8 cellular contexts compared by ENCODE assay signal in genomic region chr18:9476949-9477348, GRCh38. TPM values are rescaled to one million over a fixed set of nuclear protein-coding genes. Genes with fewer than 3 reads are reported as not detected.
DNase-seq lines count a peak whose midpoint lies in the region; ATAC-seq, FAIRE-seq and TF ChIP-seq lines count a peak whose summit lies in the region.
"Not testable (repeated sequence)": the region's sequence is repeated elsewhere in the genome, so short reads cannot be mapped to it uniquely, and the experiment has no call there.

No MANE protein-coding gene starts in this region.

- ATAC-seq in CD4-positive, CD25-positive, alpha-beta regulatory T cell (ENCODE audit: low read depth in 2 of 2); effector memory CD8-positive, alpha-beta T cell (replicated peaks): not testable (repeated sequence)

- not testable (repeated sequence) for H3K9ac ChIP-seq in HUES6 (ENCODE audit: low read length)
- H3K9ac ChIP-seq in SK-N-SH (peak overlapping the region; percentile 82; the same call in 1 of the 2 replicates), keratinocyte (ENCODE audit: control insufficient read depth, extremely low read depth, insufficient read depth, low read length) (peak overlapping the region; percentile 97)

- peak overlapping the region in 2 of 3 donors; percentile 84 to 90 for H3K27ac Mint-ChIP-seq in CD4-positive, CD25-positive, alpha-beta regulatory T cell
- H3K27ac Mint-ChIP-seq in activated T-helper 2 cell treated with anti-CD3 and anti-CD28 coated beads, Interferon-gamma antibody, Interleukin-2, Interleukin-4, amounts not matched to agents 10 μg/mL and 5 μg/mL and 100 μg/mL, durations not matched to agents 14 hours and 24 hours and 36 hours, result not testable (repeated sequence)
- peak overlapping the region; percentile 95 to 96 for H3K27ac Mint-ChIP-seq in effector memory CD8-positive, alpha-beta T cell

- dilution Hi-C loops in keratinocyte (cut with MboI; ENCODE audit: extremely low pct_ligation_motif_present, low sequenced_read_pairs), result not testable (repeated sequence)

- peak overlapping the region; percentile 66 to 97 (median 90) for H3K4me3 Mint-ChIP-seq in CD4-positive, CD25-positive, alpha-beta regulatory T cell
- peak overlapping the region; percentile 89 for H3K4me3 Mint-ChIP-seq in activated T-helper 2 cell treated with anti-CD3 and anti-CD28 coated beads, Interferon-gamma antibody, Interleukin-2, Interleukin-4, amounts not matched to agents 10 μg/mL and 5 μg/mL and 100 μg/mL, durations not matched to agents 14 hours and 24 hours and 36 hours (ENCODE audit: low read depth)
- H3K4me3 Mint-ChIP-seq in effector memory CD8-positive, alpha-beta T cell, result peak overlapping the region; percentile 82 to 96

- H3K4me2 ChIP-seq in SK-N-SH (peak overlapping the region; percentile 94), keratinocyte (ENCODE audit: control insufficient read depth, extremely low read depth, insufficient read depth, low read depth, low read length) (peak overlapping the region; percentile 96), osteoblast (ENCODE audit: insufficient read depth, low read length) (peak overlapping the region; percentile 85)

- not testable (repeated sequence) for H3F3A ChIP-seq in SK-N-SH (replicated peaks; ENCODE audit: insufficient read depth)

- H3K27ac ChIP-seq in CD4-positive, CD25-positive, alpha-beta regulatory T cell (ENCODE audit: insufficient read depth, low read length, poor library complexity, severe bottlenecking); HUES6 (ENCODE audit: low read depth, low read length); osteoblast (ENCODE audit: low read depth, low read length): not testable (repeated sequence)
- H3K27ac ChIP-seq in SK-N-SH (ENCODE audit: low read depth in 2 of 2, low read length in 1 of 2) (peak overlapping the region in 1 of 2 experiments; percentile 70; a peak in 1 of 4 replicates), keratinocyte (ENCODE audit: control insufficient read depth, insufficient read depth, low read length) (peak overlapping the region; percentile 89), tibial nerve (peak overlapping the region in 3 of 4 donors; percentile 93 to 98 (median 96))

- not testable (repeated sequence) for TF ChIP-seq EP300 in SK-N-SH (IDR thresholded peaks at IDR 0.05; ENCODE audit: borderline replicate concordance in 1 of 2, low read depth in 1 of 2, low read length in 1 of 2); tibial nerve (IDR thresholded peaks at IDR 0.05)

- peak overlapping the region; percentile 86 for H3K4me3 ChIP-seq in CD4-positive, CD25-positive, alpha-beta regulatory T cell (ENCODE audit: low read depth, low read length)
- H3K4me3 ChIP-seq in HUES6 (ENCODE audit: low read depth, low read length) (peak overlapping the region; percentile 92), SK-N-SH (ENCODE audit: low read depth in 2 of 2, low read length in 1 of 2) (peak overlapping the region; percentile 87 to 92; a peak in 3 of 4 replicates), keratinocyte (ENCODE audit: control insufficient read depth in 2 of 3, extremely low read depth in 1 of 3, insufficient read depth in 2 of 3, low read depth in 1 of 3, low read length in 3 of 3) (peak overlapping the region; percentile 70 to 93 (median 86)), osteoblast (ENCODE audit: insufficient read depth, low read length) (peak overlapping the region; percentile 92), tibial nerve (peak overlapping the region in 2 of 4 donors; percentile 76 to 94)

- H3K27me3 Mint-ChIP-seq in CD4-positive, CD25-positive, alpha-beta regulatory T cell, result peaks cover 16% of the 10 kb centered on the region
- peaks cover 16% of the 10 kb centered on the region for H3K27me3 Mint-ChIP-seq in activated T-helper 2 cell treated with anti-CD3 and anti-CD28 coated beads, Interferon-gamma antibody, Interleukin-2, Interleukin-4, amounts not matched to agents 10 μg/mL and 5 μg/mL and 100 μg/mL, durations not matched to agents 14 hours and 24 hours and 36 hours (ENCODE audit: low read depth)
- H3K27me3 Mint-ChIP-seq in effector memory CD8-positive, alpha-beta T cell, result peaks cover 0 to 19% of the 10 kb centered on the region in 2 donors

- H3K4me1 ChIP-seq in CD4-positive, CD25-positive, alpha-beta regulatory T cell (ENCODE audit: control insufficient read depth, insufficient read depth, low read length, poor library complexity, severe bottlenecking), result peaks cover 24% of the 10 kb centered on the region
- H3K4me1 ChIP-seq in HUES6 (ENCODE audit: control insufficient read depth, insufficient read depth, low read length); osteoblast (ENCODE audit: insufficient read depth, low read length): not testable (repeated sequence)
- peaks cover 7 to 15% of the 10 kb centered on the region in 2 experiments; a peak in 3 of 4 replicates for H3K4me1 ChIP-seq in SK-N-SH (ENCODE audit: control insufficient read depth in 1 of 2, insufficient read depth in 2 of 2, low read depth in 1 of 2, low read length in 1 of 2)
- H3K4me1 ChIP-seq in keratinocyte (ENCODE audit: control insufficient read depth, extremely low read depth, insufficient read depth, low read length), result peaks cover 10% of the 10 kb centered on the region
- peaks cover 0 to 32% (median 8%) of the 10 kb centered on the region in 4 donors for H3K4me1 ChIP-seq in tibial nerve

- FAIRE-seq in keratinocyte (lab: Jason Lieb, UNC), result not testable (repeated sequence)

- H2AFZ ChIP-seq in SK-N-SH (ENCODE audit: low read depth); keratinocyte (ENCODE audit: control insufficient read depth, low read length); osteoblast (ENCODE audit: low read length): not testable (repeated sequence)

- not testable (repeated sequence) for TF ChIP-seq CTCF in SK-N-SH (IDR thresholded peaks at IDR 0.05); keratinocyte (optimal IDR thresholded peaks at IDR 0.05 in 1 of 3, IDR thresholded peaks at IDR 0.05 in 1 of 3, conservative IDR thresholded peaks at IDR 0.05 in 1 of 3; ENCODE audit: extremely low read depth in 1 of 3, insufficient read depth in 2 of 3, low read length in 3 of 3); osteoblast (IDR thresholded peaks at IDR 0.05; ENCODE audit: extremely low read depth, low read depth, low read length); tibial nerve (IDR thresholded peaks at IDR 0.05)

- H4K20me1 ChIP-seq in SK-N-SH (ENCODE audit: insufficient read depth); keratinocyte (ENCODE audit: control insufficient read depth, extremely low read depth, insufficient read depth, low read length): not testable (repeated sequence)
- peaks cover 13% of the 10 kb centered on the region for H4K20me1 ChIP-seq in osteoblast (ENCODE audit: insufficient read depth, low read length)

- TF ChIP-seq RAD21 in SK-N-SH (IDR thresholded peaks at IDR 0.05; ENCODE audit: low read length), result not testable (repeated sequence)

- WGBS in SK-N-SH (ENCODE audit: low lambda C conversion rate), result 92% methylated on average over 12 of the region's 12 CpGs
- WGBS in tibial nerve, 2 donors, result 88 to 89% methylated on average over 12 of the region's 12 CpGs

- H3K36me3 ChIP-seq in CD4-positive, CD25-positive, alpha-beta regulatory T cell (ENCODE audit: control insufficient read depth, insufficient read depth, low read length); HUES6 (ENCODE audit: control insufficient read depth, insufficient read depth, low read length); SK-N-SH (replicated peaks in 1 of 2; ENCODE audit: control insufficient read depth in 1 of 2, insufficient read depth in 2 of 2, low read length in 1 of 2); keratinocyte (ENCODE audit: control insufficient read depth in 2 of 2, extremely low read depth in 1 of 2, insufficient read depth in 2 of 2, low read length in 2 of 2); osteoblast (ENCODE audit: insufficient read depth, low read length): not testable (repeated sequence)
- H3K36me3 ChIP-seq in tibial nerve, result peaks cover 0 to 11% (median 0%) of the 10 kb centered on the region in 3 donors

- not testable (repeated sequence) for DNase-seq in CD4-positive, CD25-positive, alpha-beta regulatory T cell; SK-N-SH; activated T-helper 2 cell treated with anti-CD3 and anti-CD28 coated beads, Interferon-gamma antibody, Interleukin-2, Interleukin-4, amounts not matched to agents 10 μg/mL and 5 μg/mL and 100 μg/mL, durations not matched to agents 14 hours and 24 hours and 36 hours (ENCODE audit: low spot score); effector memory CD8-positive, alpha-beta T cell; keratinocyte (ENCODE audit: low read depth, low spot score); tibial nerve (ENCODE audit: low spot score in 2 of 2)
- DNase-seq in osteoblast (ENCODE audit: insufficient read length, low spot score, missing footprints), result peak; percentile 13

- H3K9me2 ChIP-seq in SK-N-SH, result not testable (repeated sequence)

- H3K9me1 ChIP-seq in keratinocyte (ENCODE audit: control insufficient read depth, extremely low read depth, insufficient read depth, low read length), result not testable (repeated sequence)

- H3K4me1 Mint-ChIP-seq in CD4-positive, CD25-positive, alpha-beta regulatory T cell, result peaks cover 31 to 54% (median 33%) of the 10 kb centered on the region in 4 donors
- H3K4me1 Mint-ChIP-seq in activated T-helper 2 cell treated with anti-CD3 and anti-CD28 coated beads, Interferon-gamma antibody, Interleukin-2, Interleukin-4, amounts not matched to agents 10 μg/mL and 5 μg/mL and 100 μg/mL, durations not matched to agents 14 hours and 24 hours and 36 hours (ENCODE audit: low read depth), result peaks cover 24% of the 10 kb centered on the region
- peaks cover 21 to 42% of the 10 kb centered on the region in 2 donors for H3K4me1 Mint-ChIP-seq in effector memory CD8-positive, alpha-beta T cell (ENCODE audit: low read depth in 2 of 2)

- intact Hi-C loops in activated T-helper 2 cell treated with anti-CD3 and anti-CD28 coated beads, Interferon-gamma antibody, Interleukin-2, Interleukin-4, amounts not matched to agents 10 μg/mL and 5 μg/mL and 100 μg/mL, durations not matched to agents 14 hours and 24 hours and 36 hours (cut with micrococcal nuclease), result loop anchor here (5.0 to 10.0 kb wide), 7 partner anchors 40 to 1050 kb away; partner anchors contain the start of genes ANKRD12, NAPG, PPP4R1 and RAB12

- POLR2A ChIA-PET in SK-N-SH (lab: Yijun Ruan, JAX), result not testable (repeated sequence)

- not testable (repeated sequence) for TF ChIP-seq POLR2A in tibial nerve (IDR thresholded peaks at IDR 0.05)

- CTCF ChIA-PET in SK-N-SH (lab: Yijun Ruan, JAX), result not testable (repeated sequence)

- H3K27me3 ChIP-seq in CD4-positive, CD25-positive, alpha-beta regulatory T cell (ENCODE audit: control insufficient read depth, insufficient read depth, low read length), result peaks cover 13% of the 10 kb centered on the region
- H3K27me3 ChIP-seq in HUES6 (ENCODE audit: control insufficient read depth, insufficient read depth, low read length); SK-N-SH (ENCODE audit: insufficient read depth); keratinocyte (ENCODE audit: control insufficient read depth, extremely low read depth, insufficient read depth, low read length); osteoblast (ENCODE audit: insufficient read depth, low read length); tibial nerve: not testable (repeated sequence)

- not testable (repeated sequence) for H3K9me3 ChIP-seq in CD4-positive, CD25-positive, alpha-beta regulatory T cell (ENCODE audit: control insufficient read depth in 2 of 2, low read length in 2 of 2); HUES6 (ENCODE audit: control insufficient read depth, insufficient read depth, low read depth, low read length); SK-N-SH; keratinocyte (ENCODE audit: control insufficient read depth, low read depth, low read length); osteoblast (ENCODE audit: low read depth, low read length); tibial nerve

- H3K36me3 Mint-ChIP-seq in CD4-positive, CD25-positive, alpha-beta regulatory T cell, result peaks cover 12% of the 10 kb centered on the region
- H3K36me3 Mint-ChIP-seq in activated T-helper 2 cell treated with anti-CD3 and anti-CD28 coated beads, Interferon-gamma antibody, Interleukin-2, Interleukin-4, amounts not matched to agents 10 μg/mL and 5 μg/mL and 100 μg/mL, durations not matched to agents 14 hours and 24 hours and 36 hours (ENCODE audit: low read depth), result peaks cover 26% of the 10 kb centered on the region
- not testable (repeated sequence) for H3K36me3 Mint-ChIP-seq in effector memory CD8-positive, alpha-beta T cell (ENCODE audit: insufficient read depth)

- H3K79me2 ChIP-seq in SK-N-SH (ENCODE audit: insufficient read depth) (peaks cover 64% of the 10 kb centered on the region), keratinocyte (ENCODE audit: control insufficient read depth, insufficient read depth, low read length) (peaks cover 64% of the 10 kb centered on the region), osteoblast (ENCODE audit: insufficient read depth, low read length) (peaks cover 66% of the 10 kb centered on the region)

- not testable (repeated sequence) for H3K9me3 Mint-ChIP-seq in CD4-positive, CD25-positive, alpha-beta regulatory T cell; activated T-helper 2 cell treated with anti-CD3 and anti-CD28 coated beads, Interferon-gamma antibody, Interleukin-2, Interleukin-4, amounts not matched to agents 10 μg/mL and 5 μg/mL and 100 μg/mL, durations not matched to agents 14 hours and 24 hours and 36 hours; effector memory CD8-positive, alpha-beta T cell

RNA-seq across cellular contexts. Expression of gene RALBP1, which starts 1.6 kb away (rescaled TPM):
- 27.0 TPM for total RNA-seq in CD4-positive, CD25-positive, alpha-beta regulatory T cell
- 10 to 100 TPM; 34.8 to 42.3 (median 39.7) TPM for polyA plus RNA-seq in CD4-positive, CD25-positive, alpha-beta regulatory T cell
- 43.8 and 43.9 TPM in 2 replicates for polyA plus RNA-seq in SK-N-SH (2012; rRNA removed)
- polyA plus RNA-seq in SK-N-SH (2012; cell fraction: cytosol; rRNA removed), result 40.4 and 42.2 TPM in 2 replicates
- 24.8 and 31.7 TPM in 2 replicates for polyA plus RNA-seq in SK-N-SH (2012; cell fraction: nucleus; rRNA removed)
- total RNA-seq in activated T-helper 2 cell treated with anti-CD3 and anti-CD28 coated beads, Interferon-gamma antibody, Interleukin-2, Interleukin-4, amounts not matched to agents 10 μg/mL and 5 μg/mL and 100 μg/mL, durations not matched to agents 14 hours and 24 hours and 36 hours, result 39.2 and 40.1 TPM in 2 replicates
- polyA plus RNA-seq in keratinocyte, result 47.6 to 49.8 TPM (median 48.1 TPM) in 3 replicates
- 155 TPM for polyA plus RNA-seq in keratinocyte (2011; ENCODE audit: low read depth)
- polyA plus RNA-seq in keratinocyte (2011; cell fraction: cytosol; rRNA removed), result 51.1 and 56.1 TPM in 2 replicates
- 34.1 and 36.4 TPM in 2 replicates for polyA plus RNA-seq in keratinocyte (2011; cell fraction: nucleus; rRNA removed)
- polyA plus RNA-seq in keratinocyte (2012; ENCODE audit: low replicate concordance), result 48.4 and 56.6 TPM in 2 replicates
- polyA minus RNA-seq in keratinocyte, result 28.2 to 47.3 TPM (median 44.7 TPM) in 3 replicates
- 59.5 TPM for polyA minus RNA-seq in keratinocyte (2011; cell fraction: cytosol; rRNA and poly(A)+ RNA removed)
- polyA minus RNA-seq in keratinocyte (2011; cell fraction: nucleus; rRNA and poly(A)+ RNA removed), result 16.9 and 28.2 TPM in 2 replicates
- total RNA-seq in osteoblast, result 78.7 and 90.8 TPM in 2 replicates
- 100 to 1,000 TPM in 2 of 4 donors, 10 to 100 TPM in 2; 93.3 to 118 (median 99.5) TPM for total RNA-seq in tibial nerve
